Comparison of ENCODE assay signal across 26 cellular contexts in the genomic region with DNA sequence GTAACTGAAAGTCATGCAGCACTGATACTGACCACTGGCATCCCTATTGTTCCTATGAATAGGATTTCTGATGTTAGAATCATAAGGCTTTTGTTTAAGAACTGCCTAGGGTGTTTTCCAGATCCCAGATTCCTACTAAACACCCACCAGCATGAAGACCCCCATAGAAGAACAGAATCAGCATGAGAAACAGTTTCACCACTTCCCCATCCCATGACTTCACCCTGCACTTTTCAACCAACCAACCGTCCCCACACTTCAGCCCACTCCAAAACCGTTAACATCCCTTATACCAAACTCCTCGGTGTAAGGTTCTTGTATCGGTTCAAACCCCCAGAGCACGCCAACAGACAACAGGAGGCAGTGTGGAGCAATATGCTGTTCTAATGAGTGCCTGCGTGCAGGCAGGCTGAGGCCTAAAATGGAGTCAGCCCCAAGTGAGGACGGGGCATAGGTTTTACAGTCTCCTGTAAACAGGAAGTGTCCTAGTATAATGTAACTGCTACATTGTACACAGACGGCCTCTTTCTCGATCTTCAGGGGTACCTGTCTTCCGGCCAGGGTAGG. TPM values are rescaled to one million over a fixed set of nuclear protein-coding genes. Genes with fewer than 3 reads are reported as not detected.
DNase-seq lines count a peak whose midpoint lies in the region; TF ChIP-seq lines count a peak whose summit lies in the region.
"Had no signal": no experiment of that assay in that cellular context is flagged by ENCODE, and none has a peak within 500 bp of the region (broad histone marks: within the 10 kb centered on the region; RNA-seq: fewer than 3 reads in every experiment).

No MANE protein-coding gene starts in this region.

- H3K27ac ChIP-seq in breast epithelium, result no peak overlapping the region
- H3K27ac ChIP-seq: PC-9, suprapubic skin had no signal

- H3K9me3 ChIP-seq in breast epithelium, result no peaks in the 10 kb centered on the region
- H3K9me3 ChIP-seq: BLaER1 treated with 17β-estradiol and CSF1 and Interleukin-3, amounts not matched to agents 10 nM and 100 nM; suprapubic skin had no signal

- H3K36me3 ChIP-seq in breast epithelium, result no peaks in the 10 kb centered on the region
- H3K36me3 ChIP-seq: BLaER1 treated with 17β-estradiol and CSF1 and Interleukin-3, amounts not matched to agents 10 nM and 100 nM; suprapubic skin had no signal

- H3K27me3 Mint-ChIP-seq in MCF 10A (ENCODE audit: insufficient read depth, unreplicated experiment), result no peaks in the 10 kb centered on the region
- H3K27me3 Mint-ChIP-seq: activated T-cell treated with anti-CD3 and anti-CD28 coated beads, Interleukin-2, amount 50 U/mL, for 24 hours; T-cell had no signal

- H3K4me3 ChIP-seq in GM12864 (ENCODE audit: low read depth, low read length) (no peak overlapping the region), breast epithelium (no peak overlapping the region)
- H3K4me3 ChIP-seq: BLaER1 treated with 17β-estradiol and CSF1 and Interleukin-3, amounts not matched to agents 10 nM and 100 nM; PC-9; smooth muscle cell; suprapubic skin had no signal

- POLR2A ChIA-PET in MCF 10A (lab: Yijun Ruan, JAX), result no interaction called here

- no peaks in the 10 kb centered on the region for H3K9me3 Mint-ChIP-seq in MCF 10A (ENCODE audit: unreplicated experiment)
- H3K9me3 Mint-ChIP-seq: activated naive CD4-positive, alpha-beta T cell treated with anti-CD3 and anti-CD28 coated beads for 36 hours; activated T-cell treated with anti-CD3 and anti-CD28 coated beads, Interleukin-2, amount 50 U/mL, for 24 hours; stimulated activated effector memory CD8-positive, alpha-beta T cell treated with anti-CD3 and anti-CD28 coated beads, Interleukin-12 subunit alpha, Interleukin-12 subunit beta, amount 100 ng/mL, for 72 hours; T-cell had no signal

- TF ChIP-seq POLR2A in breast epithelium (IDR thresholded peaks at IDR 0.05), result no peak

- intact Hi-C loops in MCF 10A (cut with micrococcal nuclease) (no loop called here), breast epithelium (cut with DNase I; ENCODE audit: low total_unique reads) (no loop called here)

- CTCF ChIA-PET in MCF 10A (lab: Yijun Ruan, JAX), result no interaction called here

- no peak overlapping the region for H3K4me3 Mint-ChIP-seq in MCF 10A (ENCODE audit: unreplicated experiment)
- H3K4me3 Mint-ChIP-seq: activated CD8-positive, alpha-beta T cell treated with anti-CD3 and anti-CD28 coated beads, Interleukin-2, amount 10 ng/mL, durations not matched to agents 7 days and 5 days; activated naive CD4-positive, alpha-beta T cell treated with anti-CD3 and anti-CD28 coated beads for 36 hours; activated T-cell treated with anti-CD3 and anti-CD28 coated beads, Interleukin-2, amount 50 U/mL, for 24 hours; stimulated activated effector memory CD8-positive, alpha-beta T cell treated with anti-CD3 and anti-CD28 coated beads, Interleukin-12 subunit alpha, Interleukin-12 subunit beta, amount 100 ng/mL, for 72 hours; T-cell had no signal

- DNase-seq in GM12864 (ENCODE audit: low read depth) (no peak), RPMI8226 (peak; percentile 13), foreskin melanocyte (peak; percentile 99), renal cortical epithelial cell (ENCODE audit: low read depth) (peak; percentile 31), activated gamma-delta T cell (lab: John Stamatoyannopoulos, UW) (no peak), MCF 10A (ENCODE audit: unreplicated experiment) (no peak), breast epithelium (ENCODE audit: low spot score in 2 of 2) (no peak)
- DNase-seq: activated CD4-positive, CD25-positive, alpha-beta regulatory T cell treated with anti-CD3 and anti-CD28 coated beads, Interleukin-2, amount 50 U/mL, for 72 hours; activated CD8-positive, alpha-beta T cell treated with anti-CD3 and anti-CD28 coated beads, Interleukin-2, amount 10 ng/mL, durations not matched to agents 7 days and 5 days; activated naive CD4-positive, alpha-beta T cell treated with anti-CD3 and anti-CD28 coated beads for 36 hours; activated T-cell treated with anti-CD3 and anti-CD28 coated beads, Interleukin-2, amount 50 U/mL, for 24 hours; amygdala; Calu3; cortex of kidney; kidney glomerular epithelial cell; NCI-H2029 treated with DMSO at 0.1 percent for 48 hours; NCI-H774; PC-9; T-cell had no signal

- BruUV-seq in MCF 10A (replicated peaks; lab: Mats Ljungman, UMichigan), result no TSS peak

- no peaks in the 10 kb centered on the region for H3K27me3 ChIP-seq in breast epithelium
- H3K27me3 ChIP-seq: BLaER1 treated with 17β-estradiol and CSF1 and Interleukin-3, amounts not matched to agents 10 nM and 100 nM; suprapubic skin had no signal

- TF ChIP-seq CTCF in GM12864 (IDR thresholded peaks at IDR 0.05; ENCODE audit: low read depth, low read length, missing control alignments) (peak; percentile 27), MCF 10A (IDR thresholded peaks at IDR 0.05; ENCODE audit: unreplicated experiment) (no peak), breast epithelium (IDR thresholded peaks at IDR 0.05) (no peak)

- no peak overlapping the region for H3K27ac Mint-ChIP-seq in MCF 10A (ENCODE audit: low read depth, unreplicated experiment)
- H3K27ac Mint-ChIP-seq: activated CD8-positive, alpha-beta T cell treated with anti-CD3 and anti-CD28 coated beads, Interleukin-2, amount 10 ng/mL, durations not matched to agents 7 days and 5 days; activated naive CD4-positive, alpha-beta T cell treated with anti-CD3 and anti-CD28 coated beads for 36 hours; activated T-cell treated with anti-CD3 and anti-CD28 coated beads, Interleukin-2, amount 50 U/mL, for 24 hours; stimulated activated effector memory CD8-positive, alpha-beta T cell treated with anti-CD3 and anti-CD28 coated beads, Interleukin-12 subunit alpha, Interleukin-12 subunit beta, amount 100 ng/mL, for 72 hours; T-cell had no signal

- H3K36me3 Mint-ChIP-seq in MCF 10A (ENCODE audit: insufficient read depth, unreplicated experiment), result no peaks in the 10 kb centered on the region
- H3K36me3 Mint-ChIP-seq: stimulated activated effector memory CD8-positive, alpha-beta T cell treated with anti-CD3 and anti-CD28 coated beads, Interleukin-12 subunit alpha, Interleukin-12 subunit beta, amount 100 ng/mL, for 72 hours; T-cell had no signal

- no peaks in the 10 kb centered on the region for H3K4me1 ChIP-seq in breast epithelium
- H3K4me1 ChIP-seq: suprapubic skin had no signal

- H3K4me1 Mint-ChIP-seq in MCF 10A (ENCODE audit: insufficient read depth, unreplicated experiment), result peaks cover 15% of the 10 kb centered on the region
- H3K4me1 Mint-ChIP-seq: stimulated activated effector memory CD8-positive, alpha-beta T cell treated with anti-CD3 and anti-CD28 coated beads, Interleukin-12 subunit alpha, Interleukin-12 subunit beta, amount 100 ng/mL, for 72 hours; T-cell had no signal

RNA-seq across cellular contexts. Expression of gene SSTR4, which starts 11.4 kb away (rescaled TPM):
- not detected in 2 replicates for total RNA-seq in renal cortical epithelial cell
- not detected in 2 replicates for total RNA-seq in MCF 10A (2022)
- total RNA-seq in breast epithelium, result not detected
- total RNA-seq: activated CD8-positive, alpha-beta T cell treated with anti-CD3 and anti-CD28 coated beads, Interleukin-2, amount 10 ng/mL, durations not matched to agents 7 days and 5 days; activated naive CD4-positive, alpha-beta T cell treated with anti-CD3 and anti-CD28 coated beads for 36 hours; Calu3; fibroblast of lung; lung microvascular endothelial cell; omental fat pad; PC-9; smooth muscle cell; suprapubic skin; T-cell had no signal

RNA-seq across cellular contexts. Expression of gene THBD, which starts 25.8 kb away (rescaled TPM):
- 0.99 and 2.4 TPM in 2 replicates for total RNA-seq in renal cortical epithelial cell
- 15.4 and 36.2 TPM in 2 replicates for total RNA-seq in MCF 10A (2022)
- 10 to 100 TPM; 22.6 to 44.2 (median 28.2) TPM for total RNA-seq in breast epithelium
- total RNA-seq: activated CD8-positive, alpha-beta T cell treated with anti-CD3 and anti-CD28 coated beads, Interleukin-2, amount 10 ng/mL, durations not matched to agents 7 days and 5 days; activated naive CD4-positive, alpha-beta T cell treated with anti-CD3 and anti-CD28 coated beads for 36 hours; Calu3 had no signal

Comparison
In these comparisons a context has a peak if more than half of its experiments do, and no peak if none do; other contexts are left out.
1. DNase-seq: peak in RPMI8226 (single experiment), foreskin melanocyte (single experiment) and renal cortical epithelial cell (single experiment); none in GM12864 (single experiment), activated gamma-delta T cell (single experiment), MCF 10A (single experiment) and breast epithelium (0 of 2).